ENCODE assay signal across 8 cellular contexts in genomic region chr13:44141725-44142539, GRCh38.
A peak's percentile ranks its signal among the peaks of the same experiment; 100 is the strongest.
DNase-seq lines count a peak whose midpoint lies in the region; ATAC-seq and TF ChIP-seq lines count a peak whose summit lies in the region.

No MANE protein-coding gene starts in this region.

- DNase-seq in GDM1 (lab: John Stamatoyannopoulos, UW), result peak; percentile 96
- peak; percentile 88 to 97 for DNase-seq in HAP-1 (ENCODE audit: low spot score in 2 of 2)
- DNase-seq in MG63, result peak; percentile 98
- peak; percentile 93 to 94 for DNase-seq in SJCRH30
- DNase-seq in activated naive CD4-positive, alpha-beta T cell treated with anti-CD3 and anti-CD28 coated beads for 36 hours, result peak; percentile 95
- DNase-seq in superior temporal gyrus (ENCODE audit: extremely low spot score), result peak; percentile 98

- peak overlapping the region; percentile 89 for H3K4me3 Mint-ChIP-seq in activated naive CD4-positive, alpha-beta T cell treated with anti-CD3 and anti-CD28 coated beads for 36 hours

- H3K4me1 Mint-ChIP-seq in activated naive CD4-positive, alpha-beta T cell treated with anti-CD3 and anti-CD28 coated beads for 36 hours (ENCODE audit: low read depth), result peaks cover 14% of the 10 kb centered on the region

- H3K36me3 ChIP-seq in HAP-1 (replicated peaks) (no peaks in the 10 kb centered on the region), MG63 (no peaks in the 10 kb centered on the region), SJCRH30 (no peaks in the 10 kb centered on the region), gastroesophageal sphincter (no peaks in the 10 kb centered on the region), neutrophil (no peaks in the 10 kb centered on the region)

- CTCF ChIA-PET in activated naive CD4-positive, alpha-beta T cell treated with anti-CD3 and anti-CD28 coated beads for 36 hours (lab: Charles Lee), result interaction anchor here (0.7 to 0.8 kb wide), 3 partner anchors 98 to 279 kb away, joined by 3 to 4 read pairs (median 3); no protein-coding TSS in a partner anchor

- H3K4me3 ChIP-seq in HAP-1 (peak overlapping the region; percentile 43), MG63 (peak overlapping the region; percentile 68), SJCRH30 (peak overlapping the region; percentile 65), gastroesophageal sphincter (peak overlapping the region; percentile 38 to 55), neutrophil (ENCODE audit: low read depth in 1 of 2, low read length in 1 of 2) (peak overlapping the region; percentile 67 to 82)

- no peak for TF ChIP-seq EP300 in gastroesophageal sphincter (IDR thresholded peaks at IDR 0.05)

- peak; percentile 79 to 85 for TF ChIP-seq POLR2A in gastroesophageal sphincter (IDR thresholded peaks at IDR 0.05)

- peak in 2 of 4 experiments; percentile 54 to 57 for TF ChIP-seq CTCF in gastroesophageal sphincter (IDR thresholded peaks at IDR 0.05)
- TF ChIP-seq CTCF in neutrophil (IDR thresholded peaks at IDR 0.05), result peak; percentile 74

- H3K9me3 Mint-ChIP-seq in activated naive CD4-positive, alpha-beta T cell treated with anti-CD3 and anti-CD28 coated beads for 36 hours, result no peaks in the 10 kb centered on the region

- H3K27ac Mint-ChIP-seq in activated naive CD4-positive, alpha-beta T cell treated with anti-CD3 and anti-CD28 coated beads for 36 hours, result peak overlapping the region; percentile 86

- no peaks in the 10 kb centered on the region for H3K27me3 Mint-ChIP-seq in activated naive CD4-positive, alpha-beta T cell treated with anti-CD3 and anti-CD28 coated beads for 36 hours (ENCODE audit: low read depth)

- no peaks in the 10 kb centered on the region for H3K27me3 ChIP-seq in HAP-1 (ENCODE audit: low read depth)
- no peaks in the 10 kb centered on the region for H3K27me3 ChIP-seq in MG63
- H3K27me3 ChIP-seq in SJCRH30, result no peaks in the 10 kb centered on the region
- no peaks in the 10 kb centered on the region for H3K27me3 ChIP-seq in gastroesophageal sphincter
- H3K27me3 ChIP-seq in neutrophil, result no peaks in the 10 kb centered on the region

- H3K27ac ChIP-seq in SJCRH30 (peak overlapping the region; percentile 71), gastroesophageal sphincter (peak overlapping the region; percentile 68 to 94 (median 92)), neutrophil (peak overlapping the region; percentile 71)

- H3K9me3 ChIP-seq in HAP-1 (no peaks in the 10 kb centered on the region), MG63 (no peaks in the 10 kb centered on the region), SJCRH30 (replicated peaks) (no peaks in the 10 kb centered on the region), gastroesophageal sphincter (no peaks in the 10 kb centered on the region), neutrophil (no peaks in the 10 kb centered on the region)

- peak; percentile 100 for ATAC-seq in gastroesophageal sphincter

- H3K4me1 ChIP-seq in HAP-1, result peaks cover 7% of the 10 kb centered on the region
- H3K4me1 ChIP-seq in SJCRH30, result no peaks in the 10 kb centered on the region
- H3K4me1 ChIP-seq in gastroesophageal sphincter, result peaks cover 0 to 18% (median 3%) of the 10 kb centered on the region in 3 donors
- peaks cover 12 to 15% of the 10 kb centered on the region in 2 experiments for H3K4me1 ChIP-seq in neutrophil (ENCODE audit: control insufficient read depth in 1 of 2, insufficient read depth in 1 of 2, low read depth in 1 of 2, low read length in 1 of 2)

- in situ Hi-C loops in HAP-1 (cut with MboI; ENCODE audit: low sequenced_read_pairs), result no loop called here

- WGBS in gastroesophageal sphincter (ENCODE audit: low coverage in 1 of 2), 2 donors, result 0% methylated on average over 2 to 4 of the region's 84 CpGs

- intact Hi-C loops in activated naive CD4-positive, alpha-beta T cell treated with anti-CD3 and anti-CD28 coated beads for 36 hours (cut with micrococcal nuclease), result loop anchor here (1.0 to 5.0 kb wide), 8 partner anchors 55 to 1320 kb away; partner anchors contain the start of genes CCDC122, COG3, LACC1 and TSC22D1

- H3K36me3 Mint-ChIP-seq in activated naive CD4-positive, alpha-beta T cell treated with anti-CD3 and anti-CD28 coated beads for 36 hours (ENCODE audit: low read depth), result no peaks in the 10 kb centered on the region

Comparison
In these comparisons a context has a peak if more than half of its experiments do, and no peak if none do; other contexts are left out.
1. Peak in every context shown above with its lines: DNase-seq, ATAC-seq, H3K4me3 ChIP-seq and H3K27ac ChIP-seq.